1 cellular context compared by ENCODE assay signal in the genomic region with DNA sequence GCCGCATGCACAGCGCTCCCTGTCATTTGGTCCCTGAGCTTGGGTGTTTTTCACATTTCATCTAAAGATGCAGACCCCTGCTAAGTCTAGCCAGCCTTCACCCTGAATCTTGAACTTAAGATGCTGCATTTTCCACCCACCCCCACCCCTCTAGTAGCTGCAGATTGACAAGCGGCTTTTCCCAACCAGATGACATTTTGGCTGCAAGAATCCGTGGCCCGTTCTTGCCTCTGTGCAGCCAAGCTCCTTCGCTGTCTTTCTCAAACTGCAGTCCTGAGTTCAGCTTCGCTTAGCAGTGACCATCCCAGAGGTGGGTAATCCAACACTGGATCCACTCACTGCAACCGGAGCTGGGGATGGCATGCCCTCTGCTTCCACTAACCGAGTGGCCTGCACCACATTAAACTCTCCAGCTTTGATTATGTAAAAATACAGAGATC.
A peak's percentile ranks its signal among the peaks of the same experiment; 100 is the strongest.
TF ChIP-seq lines count a peak whose summit lies in the region.

No MANE protein-coding gene starts in this region.

TF ChIP-seq in K562, 482 proteins besides CTCF, POLR2A, EP300 and RAD21 (continued from another document):
- TF ChIP-seq, protein P1, sequence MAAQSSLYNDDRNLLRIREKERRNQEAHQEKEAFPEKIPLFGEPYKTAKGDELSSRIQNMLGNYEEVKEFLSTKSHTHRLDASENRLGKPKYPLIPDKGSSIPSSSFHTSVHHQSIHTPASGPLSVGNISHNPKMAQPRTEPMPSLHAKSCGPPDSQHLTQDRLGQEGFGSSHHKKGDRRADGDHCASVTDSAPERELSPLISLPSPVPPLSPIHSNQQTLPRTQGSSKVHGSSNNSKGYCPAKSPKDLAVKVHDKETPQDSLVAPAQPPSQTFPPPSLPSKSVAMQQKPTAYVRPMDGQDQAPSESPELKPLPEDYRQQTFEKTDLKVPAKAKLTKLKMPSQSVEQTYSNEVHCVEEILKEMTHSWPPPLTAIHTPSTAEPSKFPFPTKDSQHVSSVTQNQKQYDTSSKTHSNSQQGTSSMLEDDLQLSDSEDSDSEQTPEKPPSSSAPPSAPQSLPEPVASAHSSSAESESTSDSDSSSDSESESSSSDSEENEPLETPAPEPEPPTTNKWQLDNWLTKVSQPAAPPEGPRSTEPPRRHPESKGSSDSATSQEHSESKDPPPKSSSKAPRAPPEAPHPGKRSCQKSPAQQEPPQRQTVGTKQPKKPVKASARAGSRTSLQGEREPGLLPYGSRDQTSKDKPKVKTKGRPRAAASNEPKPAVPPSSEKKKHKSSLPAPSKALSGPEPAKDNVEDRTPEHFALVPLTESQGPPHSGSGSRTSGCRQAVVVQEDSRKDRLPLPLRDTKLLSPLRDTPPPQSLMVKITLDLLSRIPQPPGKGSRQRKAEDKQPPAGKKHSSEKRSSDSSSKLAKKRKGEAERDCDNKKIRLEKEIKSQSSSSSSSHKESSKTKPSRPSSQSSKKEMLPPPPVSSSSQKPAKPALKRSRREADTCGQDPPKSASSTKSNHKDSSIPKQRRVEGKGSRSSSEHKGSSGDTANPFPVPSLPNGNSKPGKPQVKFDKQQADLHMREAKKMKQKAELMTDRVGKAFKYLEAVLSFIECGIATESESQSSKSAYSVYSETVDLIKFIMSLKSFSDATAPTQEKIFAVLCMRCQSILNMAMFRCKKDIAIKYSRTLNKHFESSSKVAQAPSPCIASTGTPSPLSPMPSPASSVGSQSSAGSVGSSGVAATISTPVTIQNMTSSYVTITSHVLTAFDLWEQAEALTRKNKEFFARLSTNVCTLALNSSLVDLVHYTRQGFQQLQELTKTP (IDR thresholded peaks at IDR 0.05; ENCODE audit: low read depth in 1 of 2, partially characterized antibody in 2 of 2), result no peak
- TF ChIP-seq, protein P2, sequence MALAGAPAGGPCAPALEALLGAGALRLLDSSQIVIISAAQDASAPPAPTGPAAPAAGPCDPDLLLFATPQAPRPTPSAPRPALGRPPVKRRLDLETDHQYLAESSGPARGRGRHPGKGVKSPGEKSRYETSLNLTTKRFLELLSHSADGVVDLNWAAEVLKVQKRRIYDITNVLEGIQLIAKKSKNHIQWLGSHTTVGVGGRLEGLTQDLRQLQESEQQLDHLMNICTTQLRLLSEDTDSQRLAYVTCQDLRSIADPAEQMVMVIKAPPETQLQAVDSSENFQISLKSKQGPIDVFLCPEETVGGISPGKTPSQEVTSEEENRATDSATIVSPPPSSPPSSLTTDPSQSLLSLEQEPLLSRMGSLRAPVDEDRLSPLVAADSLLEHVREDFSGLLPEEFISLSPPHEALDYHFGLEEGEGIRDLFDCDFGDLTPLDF (CRISPR knock-in tag; IDR thresholded peaks at IDR 0.05), result 0 out of 2 replicates have a peak, but pooled peaks have one; percentile 31
- TF ChIP-seq ZSCAN29 (IDR thresholded peaks at IDR 0.05), result 0 out of 2 replicates have a peak, but pooled peaks have one; percentile 2
- TF ChIP-seq, protein P3, sequence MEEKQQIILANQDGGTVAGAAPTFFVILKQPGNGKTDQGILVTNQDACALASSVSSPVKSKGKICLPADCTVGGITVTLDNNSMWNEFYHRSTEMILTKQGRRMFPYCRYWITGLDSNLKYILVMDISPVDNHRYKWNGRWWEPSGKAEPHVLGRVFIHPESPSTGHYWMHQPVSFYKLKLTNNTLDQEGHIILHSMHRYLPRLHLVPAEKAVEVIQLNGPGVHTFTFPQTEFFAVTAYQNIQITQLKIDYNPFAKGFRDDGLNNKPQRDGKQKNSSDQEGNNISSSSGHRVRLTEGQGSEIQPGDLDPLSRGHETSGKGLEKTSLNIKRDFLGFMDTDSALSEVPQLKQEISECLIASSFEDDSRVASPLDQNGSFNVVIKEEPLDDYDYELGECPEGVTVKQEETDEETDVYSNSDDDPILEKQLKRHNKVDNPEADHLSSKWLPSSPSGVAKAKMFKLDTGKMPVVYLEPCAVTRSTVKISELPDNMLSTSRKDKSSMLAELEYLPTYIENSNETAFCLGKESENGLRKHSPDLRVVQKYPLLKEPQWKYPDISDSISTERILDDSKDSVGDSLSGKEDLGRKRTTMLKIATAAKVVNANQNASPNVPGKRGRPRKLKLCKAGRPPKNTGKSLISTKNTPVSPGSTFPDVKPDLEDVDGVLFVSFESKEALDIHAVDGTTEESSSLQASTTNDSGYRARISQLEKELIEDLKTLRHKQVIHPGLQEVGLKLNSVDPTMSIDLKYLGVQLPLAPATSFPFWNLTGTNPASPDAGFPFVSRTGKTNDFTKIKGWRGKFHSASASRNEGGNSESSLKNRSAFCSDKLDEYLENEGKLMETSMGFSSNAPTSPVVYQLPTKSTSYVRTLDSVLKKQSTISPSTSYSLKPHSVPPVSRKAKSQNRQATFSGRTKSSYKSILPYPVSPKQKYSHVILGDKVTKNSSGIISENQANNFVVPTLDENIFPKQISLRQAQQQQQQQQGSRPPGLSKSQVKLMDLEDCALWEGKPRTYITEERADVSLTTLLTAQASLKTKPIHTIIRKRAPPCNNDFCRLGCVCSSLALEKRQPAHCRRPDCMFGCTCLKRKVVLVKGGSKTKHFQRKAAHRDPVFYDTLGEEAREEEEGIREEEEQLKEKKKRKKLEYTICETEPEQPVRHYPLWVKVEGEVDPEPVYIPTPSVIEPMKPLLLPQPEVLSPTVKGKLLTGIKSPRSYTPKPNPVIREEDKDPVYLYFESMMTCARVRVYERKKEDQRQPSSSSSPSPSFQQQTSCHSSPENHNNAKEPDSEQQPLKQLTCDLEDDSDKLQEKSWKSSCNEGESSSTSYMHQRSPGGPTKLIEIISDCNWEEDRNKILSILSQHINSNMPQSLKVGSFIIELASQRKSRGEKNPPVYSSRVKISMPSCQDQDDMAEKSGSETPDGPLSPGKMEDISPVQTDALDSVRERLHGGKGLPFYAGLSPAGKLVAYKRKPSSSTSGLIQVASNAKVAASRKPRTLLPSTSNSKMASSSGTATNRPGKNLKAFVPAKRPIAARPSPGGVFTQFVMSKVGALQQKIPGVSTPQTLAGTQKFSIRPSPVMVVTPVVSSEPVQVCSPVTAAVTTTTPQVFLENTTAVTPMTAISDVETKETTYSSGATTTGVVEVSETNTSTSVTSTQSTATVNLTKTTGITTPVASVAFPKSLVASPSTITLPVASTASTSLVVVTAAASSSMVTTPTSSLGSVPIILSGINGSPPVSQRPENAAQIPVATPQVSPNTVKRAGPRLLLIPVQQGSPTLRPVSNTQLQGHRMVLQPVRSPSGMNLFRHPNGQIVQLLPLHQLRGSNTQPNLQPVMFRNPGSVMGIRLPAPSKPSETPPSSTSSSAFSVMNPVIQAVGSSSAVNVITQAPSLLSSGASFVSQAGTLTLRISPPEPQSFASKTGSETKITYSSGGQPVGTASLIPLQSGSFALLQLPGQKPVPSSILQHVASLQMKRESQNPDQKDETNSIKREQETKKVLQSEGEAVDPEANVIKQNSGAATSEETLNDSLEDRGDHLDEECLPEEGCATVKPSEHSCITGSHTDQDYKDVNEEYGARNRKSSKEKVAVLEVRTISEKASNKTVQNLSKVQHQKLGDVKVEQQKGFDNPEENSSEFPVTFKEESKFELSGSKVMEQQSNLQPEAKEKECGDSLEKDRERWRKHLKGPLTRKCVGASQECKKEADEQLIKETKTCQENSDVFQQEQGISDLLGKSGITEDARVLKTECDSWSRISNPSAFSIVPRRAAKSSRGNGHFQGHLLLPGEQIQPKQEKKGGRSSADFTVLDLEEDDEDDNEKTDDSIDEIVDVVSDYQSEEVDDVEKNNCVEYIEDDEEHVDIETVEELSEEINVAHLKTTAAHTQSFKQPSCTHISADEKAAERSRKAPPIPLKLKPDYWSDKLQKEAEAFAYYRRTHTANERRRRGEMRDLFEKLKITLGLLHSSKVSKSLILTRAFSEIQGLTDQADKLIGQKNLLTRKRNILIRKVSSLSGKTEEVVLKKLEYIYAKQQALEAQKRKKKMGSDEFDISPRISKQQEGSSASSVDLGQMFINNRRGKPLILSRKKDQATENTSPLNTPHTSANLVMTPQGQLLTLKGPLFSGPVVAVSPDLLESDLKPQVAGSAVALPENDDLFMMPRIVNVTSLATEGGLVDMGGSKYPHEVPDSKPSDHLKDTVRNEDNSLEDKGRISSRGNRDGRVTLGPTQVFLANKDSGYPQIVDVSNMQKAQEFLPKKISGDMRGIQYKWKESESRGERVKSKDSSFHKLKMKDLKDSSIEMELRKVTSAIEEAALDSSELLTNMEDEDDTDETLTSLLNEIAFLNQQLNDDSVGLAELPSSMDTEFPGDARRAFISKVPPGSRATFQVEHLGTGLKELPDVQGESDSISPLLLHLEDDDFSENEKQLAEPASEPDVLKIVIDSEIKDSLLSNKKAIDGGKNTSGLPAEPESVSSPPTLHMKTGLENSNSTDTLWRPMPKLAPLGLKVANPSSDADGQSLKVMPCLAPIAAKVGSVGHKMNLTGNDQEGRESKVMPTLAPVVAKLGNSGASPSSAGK (IDR thresholded peaks at IDR 0.05), result peak; percentile 77
